ENCODE assay signal across 8 cellular contexts in the genomic region with DNA sequence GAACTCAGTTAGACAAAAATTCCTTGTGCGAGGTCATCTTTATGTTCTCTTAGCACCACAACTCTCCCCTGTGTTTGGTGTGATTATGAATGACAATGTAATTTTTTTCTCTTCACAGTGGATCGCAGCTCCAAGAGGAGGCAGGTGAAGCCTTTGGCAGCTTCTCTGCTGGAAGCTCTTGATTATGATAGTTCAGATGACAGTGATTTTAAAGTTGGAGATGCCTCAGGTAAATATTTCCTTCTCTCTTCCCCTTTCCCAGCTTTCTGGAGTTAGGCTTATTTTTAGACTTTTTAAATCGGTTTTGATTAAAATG. TPM values are rescaled to one million over a fixed set of nuclear protein-coding genes. Genes with fewer than 3 reads are reported as not detected.
DNase-seq lines count a peak whose midpoint lies in the region; ATAC-seq, FAIRE-seq and TF ChIP-seq lines count a peak whose summit lies in the region.

No MANE protein-coding gene starts in this region.

- H3K27me3 Mint-ChIP-seq in activated CD4-positive, alpha-beta T cell treated with anti-CD3 and anti-CD28 coated beads, Interleukin-2, amount 10 ng/mL, durations not matched to agents 7 days and 5 days, result peaks cover 3% of the 10 kb centered on the region

- no peak for ATAC-seq in esophagus mucosa

- no peak overlapping the region for H3K27ac ChIP-seq in duodenal mucosa (ENCODE audit: low read depth, low read length)
- no peak overlapping the region for H3K27ac ChIP-seq in neutrophil
- H3K27ac ChIP-seq in small intestine (ENCODE audit: low read depth in 1 of 2, low read length in 1 of 2), result no peak overlapping the region

- peaks cover 7% of the 10 kb centered on the region for H3K9me3 Mint-ChIP-seq in activated CD4-positive, alpha-beta T cell treated with anti-CD3 and anti-CD28 coated beads, Interleukin-2, amount 10 ng/mL, durations not matched to agents 7 days and 5 days

- peak overlapping the region; percentile 75 to 86 for H3K9ac ChIP-seq in duodenal mucosa (ENCODE audit: low read depth in 1 of 2, low read length in 2 of 2)

- CTCF ChIA-PET in activated CD4-positive, alpha-beta T cell treated with anti-CD3 and anti-CD28 coated beads, Interleukin-2, amount 10 ng/mL, durations not matched to agents 7 days and 5 days (lab: Charles Lee), result interaction anchor here (1.2 kb wide), 1 partner anchor 10 kb away, joined by 4 read pairs; no protein-coding TSS in a partner anchor

- in situ Hi-C loops in GM13977 (cut with MboI; ENCODE audit: low pct_unique_long_range_greater_than_20kb, low sequenced_read_pairs, unreplicated experiment), result no loop called here

- H3K4me3 Mint-ChIP-seq in activated CD4-positive, alpha-beta T cell treated with anti-CD3 and anti-CD28 coated beads, Interleukin-2, amount 10 ng/mL, durations not matched to agents 7 days and 5 days, result peak overlapping the region; percentile 92

- no peak for FAIRE-seq in small intestine (lab: Jason Lieb, UNC)

- POLR2A ChIA-PET in activated CD4-positive, alpha-beta T cell treated with anti-CD3 and anti-CD28 coated beads, Interleukin-2, amount 10 ng/mL, durations not matched to agents 7 days and 5 days (lab: Charles Lee), result interaction anchor here (1.1 kb wide), 1 partner anchor 35 kb away, joined by 5 read pairs; a partner anchor contains a TSS

- H3K4me3 ChIP-seq in duodenal mucosa (ENCODE audit: low read depth in 1 of 2, low read length in 2 of 2) (peak overlapping the region; percentile 81 to 83), neutrophil (ENCODE audit: low read depth in 1 of 2, low read length in 1 of 2) (peak overlapping the region; percentile 74 to 80), small intestine (ENCODE audit: low read depth in 1 of 2, low read length in 2 of 2) (peak overlapping the region in 1 of 2 donors; percentile 89)

- peak overlapping the region; percentile 93 for H3K27ac Mint-ChIP-seq in activated CD4-positive, alpha-beta T cell treated with anti-CD3 and anti-CD28 coated beads, Interleukin-2, amount 10 ng/mL, durations not matched to agents 7 days and 5 days

- H3K9me3 ChIP-seq in duodenal mucosa (ENCODE audit: control insufficient read depth in 1 of 2, low read length in 2 of 2) (no peaks in the 10 kb centered on the region), neutrophil (no peaks in the 10 kb centered on the region), small intestine (ENCODE audit: control insufficient read depth, low read depth) (no peaks in the 10 kb centered on the region)

- TF ChIP-seq CTCF in neutrophil (IDR thresholded peaks at IDR 0.05), result no peak
- TF ChIP-seq CTCF in GM13977 (IDR thresholded peaks at IDR 0.05; ENCODE audit: extremely low read depth, insufficient read depth, missing control alignments), result no peak

- WGBS in small intestine, 3 donors, result 19 to 25% (median 24%) methylated on average over 3 of the region's 3 CpGs

- H3K36me3 Mint-ChIP-seq in activated CD4-positive, alpha-beta T cell treated with anti-CD3 and anti-CD28 coated beads, Interleukin-2, amount 10 ng/mL, durations not matched to agents 7 days and 5 days (ENCODE audit: low read depth), result peaks cover 43% of the 10 kb centered on the region

- H3K4me1 ChIP-seq in duodenal mucosa (ENCODE audit: control insufficient read depth in 1 of 2, insufficient read depth in 2 of 2, low read length in 2 of 2) (peaks cover 16 to 21% of the 10 kb centered on the region in 2 donors), neutrophil (ENCODE audit: control insufficient read depth in 1 of 2, insufficient read depth in 1 of 2, low read depth in 1 of 2, low read length in 1 of 2) (peaks cover 15 to 16% of the 10 kb centered on the region in 2 experiments), small intestine (ENCODE audit: control insufficient read depth in 2 of 2, insufficient read depth in 1 of 2, low read depth in 1 of 2, low read length in 1 of 2) (no peaks in the 10 kb centered on the region)

- peaks cover 47% of the 10 kb centered on the region for H3K4me1 Mint-ChIP-seq in activated CD4-positive, alpha-beta T cell treated with anti-CD3 and anti-CD28 coated beads, Interleukin-2, amount 10 ng/mL, durations not matched to agents 7 days and 5 days

- H3K27me3 ChIP-seq in duodenal mucosa (ENCODE audit: control insufficient read depth in 1 of 2, insufficient read depth in 2 of 2, low read length in 2 of 2) (no peaks in the 10 kb centered on the region), neutrophil (no peaks in the 10 kb centered on the region), small intestine (ENCODE audit: control insufficient read depth in 2 of 2, insufficient read depth in 2 of 2, low read length in 2 of 2) (no peaks in the 10 kb centered on the region)

- peaks cover 0 to 3% of the 10 kb centered on the region in 2 donors for H3K36me3 ChIP-seq in duodenal mucosa (ENCODE audit: control insufficient read depth in 1 of 2, insufficient read depth in 2 of 2, low read length in 2 of 2)
- no peaks in the 10 kb centered on the region for H3K36me3 ChIP-seq in neutrophil
- no peaks in the 10 kb centered on the region for H3K36me3 ChIP-seq in small intestine (ENCODE audit: control insufficient read depth in 2 of 2, insufficient read depth in 2 of 2, low read length in 2 of 2)

- no peak for DNase-seq in activated CD4-positive, alpha-beta T cell treated with anti-CD3 and anti-CD28 coated beads, Interleukin-2, amount 10 ng/mL, durations not matched to agents 7 days and 5 days
- DNase-seq in activated CD4-positive, alpha-beta T cell treated with anti-CD3 and anti-CD28 coated beads, Interleukin-2, amount 50 U/mL, for 1 hour, result no peak
- peak; percentile 73 for DNase-seq in NCI-H69 (lab: John Stamatoyannopoulos, UW)
- DNase-seq in GM13977 (ENCODE audit: low spot score), result no peak
- no peak for DNase-seq in small intestine

RNA-seq across cellular contexts. Expression of a gene that starts 1.0 kb away (rescaled TPM):
- 10 to 100 TPM; 30.1 to 34.2 TPM for total RNA-seq in activated CD4-positive, alpha-beta T cell treated with anti-CD3 and anti-CD28 coated beads, Interleukin-2, amount 10 ng/mL, durations not matched to agents 7 days and 5 days
- total RNA-seq in esophagus mucosa, result 23.1 TPM
- 10 to 100 TPM; 18.6 to 25.7 (median 24.6) TPM for polyA plus RNA-seq in small intestine
